In the genomic region with DNA sequence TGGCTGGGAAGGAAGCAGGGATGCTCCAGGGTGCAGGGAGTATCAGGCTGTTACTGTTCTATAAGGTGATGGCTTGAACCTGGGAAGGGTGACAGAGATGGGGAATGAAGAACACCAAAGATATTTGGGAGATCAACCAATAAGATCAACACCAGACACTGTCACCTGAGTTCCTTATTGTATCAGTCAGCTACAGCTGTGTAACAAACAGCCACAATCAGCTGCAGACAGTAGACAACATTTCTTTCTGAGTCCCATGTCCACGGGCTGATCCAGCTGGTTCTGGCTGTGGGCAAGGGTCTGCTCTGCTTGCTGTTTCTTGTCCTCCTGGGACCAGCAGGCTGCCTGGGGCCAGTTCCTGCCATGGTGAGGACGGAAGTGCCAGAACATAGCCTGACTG, we compare ENCODE assay signal across 14 cellular contexts. TPM values are rescaled to one million over a fixed set of nuclear protein-coding genes. Genes with fewer than 3 reads are reported as not detected.
DNase-seq lines count a peak whose midpoint lies in the region; ATAC-seq and TF ChIP-seq lines count a peak whose summit lies in the region.
"Had no signal": no experiment of that assay in that cellular context is flagged by ENCODE, and none has a peak within 500 bp of the region (broad histone marks: within the 10 kb centered on the region; RNA-seq: fewer than 3 reads in every experiment).

No MANE protein-coding gene starts in this region.

- DNase-seq in activated T-cell treated with anti-CD3 and anti-CD28 coated beads, Interleukin-2, amount 50 U/mL, for 24 hours = no peak
- DNase-seq in activated T-cell treated with anti-CD3 and anti-CD28 coated beads, Interleukin-2, amount 50 U/mL, for 4 hours = no peak
- no peak for DNase-seq in natural killer cell treated with Interleukin-12 subunit alpha and Interleukin-12 subunit beta and Interleukin-15 and Interleukin-18, amount 100 ng/mL, for 72 hours (ENCODE audit: low spot score)
- no peak for DNase-seq in natural killer cell
- no peak for DNase-seq in glutamatergic neuron
- no peak for DNase-seq in GM10248 (ENCODE audit: extremely low spot score)
- DNase-seq in hippocampal formation (lab: John Stamatoyannopoulos, UW) = no peak
- DNase-seq: Caco-2; CD4-positive, CD25-positive, alpha-beta regulatory T cell; CD8-positive, alpha-beta T cell; DMS153; DND-41; GOT3 had no signal

- H3K4me1 Mint-ChIP-seq in activated T-cell treated with anti-CD3 and anti-CD28 coated beads, Interleukin-2, amount 50 U/mL, for 24 hours (ENCODE audit: low read depth) = no peaks in the 10 kb centered on the region
- peaks cover 1% of the 10 kb centered on the region for H3K4me1 Mint-ChIP-seq in activated T-cell treated with anti-CD3 and anti-CD28 coated beads, Interleukin-2, amount 50 U/mL, for 4 hours (ENCODE audit: low read depth)
- peaks cover 14 to 26% of the 10 kb centered on the region in 2 donors for H3K4me1 Mint-ChIP-seq in natural killer cell treated with Interleukin-12 subunit alpha and Interleukin-12 subunit beta and Interleukin-15 and Interleukin-18, amount 100 ng/mL, for 72 hours (ENCODE audit: low read depth in 2 of 2)
- peaks cover 4 to 10% of the 10 kb centered on the region in 2 donors for H3K4me1 Mint-ChIP-seq in natural killer cell
- peaks cover 19% of the 10 kb centered on the region for H3K4me1 Mint-ChIP-seq in glutamatergic neuron (ENCODE audit: low read depth, unreplicated experiment)

- no peaks in the 10 kb centered on the region for H3K9me3 Mint-ChIP-seq in activated T-cell treated with anti-CD3 and anti-CD28 coated beads, Interleukin-2, amount 50 U/mL, for 24 hours
- peaks cover 3% of the 10 kb centered on the region for H3K9me3 Mint-ChIP-seq in activated T-cell treated with anti-CD3 and anti-CD28 coated beads, Interleukin-2, amount 50 U/mL, for 4 hours
- H3K9me3 Mint-ChIP-seq in natural killer cell treated with Interleukin-12 subunit alpha and Interleukin-12 subunit beta and Interleukin-15 and Interleukin-18, amount 100 ng/mL, for 72 hours = no peaks in the 10 kb centered on the region
- H3K9me3 Mint-ChIP-seq in natural killer cell (no peaks in the 10 kb centered on the region), glutamatergic neuron (ENCODE audit: unreplicated experiment) (peaks cover 17% of the 10 kb centered on the region)
- H3K9me3 Mint-ChIP-seq: CD8-positive, alpha-beta T cell had no signal

- CTCF ChIA-PET in GM10248 (lab: Yijun Ruan, JAX) = interaction anchor here (1.2 kb wide), 2 partner anchors 75 to 111 kb away, joined by 3 read pairs; no protein-coding TSS in a partner anchor

- no peak for TF ChIP-seq CTCF in natural killer cell (IDR thresholded peaks at IDR 0.05)
- no peak for TF ChIP-seq CTCF in glutamatergic neuron (IDR thresholded peaks at IDR 0.05; ENCODE audit: partially characterized antibody, unreplicated experiment)
- TF ChIP-seq CTCF in GM10248 (IDR thresholded peaks at IDR 0.05; ENCODE audit: control extremely low read depth, extremely low read depth, low read depth, missing control alignments) = no peak

- H3K36me3 Mint-ChIP-seq in activated T-cell treated with anti-CD3 and anti-CD28 coated beads, Interleukin-2, amount 50 U/mL, for 24 hours (ENCODE audit: low read depth) = no peaks in the 10 kb centered on the region
- no peaks in the 10 kb centered on the region for H3K36me3 Mint-ChIP-seq in activated T-cell treated with anti-CD3 and anti-CD28 coated beads, Interleukin-2, amount 50 U/mL, for 4 hours (ENCODE audit: insufficient read depth)
- no peaks in the 10 kb centered on the region for H3K36me3 Mint-ChIP-seq in natural killer cell treated with Interleukin-12 subunit alpha and Interleukin-12 subunit beta and Interleukin-15 and Interleukin-18, amount 100 ng/mL, for 72 hours
- H3K36me3 Mint-ChIP-seq in natural killer cell (no peaks in the 10 kb centered on the region), glutamatergic neuron (ENCODE audit: unreplicated experiment) (peaks cover 5% of the 10 kb centered on the region)
- H3K36me3 Mint-ChIP-seq: CD4-positive, CD25-positive, alpha-beta regulatory T cell; CD8-positive, alpha-beta T cell had no signal

- POLR2A ChIA-PET in GM10248 (lab: Yijun Ruan, JAX) = no interaction called here

- peaks cover 5% of the 10 kb centered on the region for H3K27me3 Mint-ChIP-seq in activated T-cell treated with anti-CD3 and anti-CD28 coated beads, Interleukin-2, amount 50 U/mL, for 24 hours
- peaks cover 8% of the 10 kb centered on the region for H3K27me3 Mint-ChIP-seq in activated T-cell treated with anti-CD3 and anti-CD28 coated beads, Interleukin-2, amount 50 U/mL, for 4 hours (ENCODE audit: low read depth)
- H3K27me3 Mint-ChIP-seq in natural killer cell treated with Interleukin-12 subunit alpha and Interleukin-12 subunit beta and Interleukin-15 and Interleukin-18, amount 100 ng/mL, for 72 hours = no peaks in the 10 kb centered on the region
- H3K27me3 Mint-ChIP-seq in natural killer cell (ENCODE audit: low read depth in 2 of 2) = no peaks in the 10 kb centered on the region
- peaks cover 13% of the 10 kb centered on the region for H3K27me3 Mint-ChIP-seq in glutamatergic neuron (ENCODE audit: unreplicated experiment)

- ATAC-seq in activated T-cell treated with anti-CD3 and anti-CD28 coated beads, Interleukin-2, amount 50 U/mL, for 4 hours = no peak
- no peak for ATAC-seq in natural killer cell treated with Interleukin-12 subunit alpha and Interleukin-12 subunit beta and Interleukin-15 and Interleukin-18, amount 100 ng/mL, for 72 hours
- ATAC-seq in natural killer cell = no peak
- ATAC-seq: CD8-positive, alpha-beta T cell had no signal

- peak overlapping the region; percentile 50 for H3K27ac Mint-ChIP-seq in activated T-cell treated with anti-CD3 and anti-CD28 coated beads, Interleukin-2, amount 50 U/mL, for 24 hours
- H3K27ac Mint-ChIP-seq in natural killer cell treated with Interleukin-12 subunit alpha and Interleukin-12 subunit beta and Interleukin-15 and Interleukin-18, amount 100 ng/mL, for 72 hours = peak overlapping the region; percentile 7 to 66
- H3K27ac Mint-ChIP-seq in natural killer cell = no peak overlapping the region
- H3K27ac Mint-ChIP-seq in glutamatergic neuron (ENCODE audit: unreplicated experiment) = peak overlapping the region; percentile 87
- H3K27ac Mint-ChIP-seq: B cell; CD8-positive, alpha-beta T cell had no signal

- intact Hi-C loops in natural killer cell (cut with micrococcal nuclease) = no loop called here

- H3K4me3 Mint-ChIP-seq in activated T-cell treated with anti-CD3 and anti-CD28 coated beads, Interleukin-2, amount 50 U/mL, for 24 hours = no peak overlapping the region
- no peak overlapping the region for H3K4me3 Mint-ChIP-seq in activated T-cell treated with anti-CD3 and anti-CD28 coated beads, Interleukin-2, amount 50 U/mL, for 4 hours
- no peak overlapping the region for H3K4me3 Mint-ChIP-seq in natural killer cell treated with Interleukin-12 subunit alpha and Interleukin-12 subunit beta and Interleukin-15 and Interleukin-18, amount 100 ng/mL, for 72 hours
- H3K4me3 Mint-ChIP-seq in natural killer cell = no peak overlapping the region
- no peak overlapping the region for H3K4me3 Mint-ChIP-seq in glutamatergic neuron (ENCODE audit: unreplicated experiment)
- H3K4me3 Mint-ChIP-seq: B cell; CD8-positive, alpha-beta T cell had no signal

RNA-seq across cellular contexts. Expression of a gene that starts 31.3 kb away (rescaled TPM):
- total RNA-seq in activated T-cell treated with anti-CD3 and anti-CD28 coated beads, Interleukin-2, amount 50 U/mL, for 4 hours = 10 to 100 TPM; 36.5 to 49.3 (median 48.2) TPM
- total RNA-seq in natural killer cell treated with Interleukin-12 subunit alpha and Interleukin-12 subunit beta and Interleukin-15 and Interleukin-18, amount 100 ng/mL, for 72 hours = 10 to 100 TPM; 42.9 to 88.3 TPM
- total RNA-seq in natural killer cell (1 to 10 TPM in 2 of 3 donors, under 1 TPM in 1; 0.59 to 1.4 (median 1.1) TPM), glutamatergic neuron (ENCODE audit: unreplicated experiment) (26.5 TPM)

Comparison
In these comparisons a context has a peak if more than half of its experiments do, and no peak if none do; other contexts are left out.
1. H3K27ac Mint-ChIP-seq: peak in activated T-cell treated with anti-CD3 and anti-CD28 coated beads, Interleukin-2, amount 50 U/mL, for 24 hours (single experiment), natural killer cell treated with Interleukin-12 subunit alpha and Interleukin-12 subunit beta and Interleukin-15 and Interleukin-18, amount 100 ng/mL, for 72 hours (2 of 2) and glutamatergic neuron (single experiment); none in natural killer cell (0 of 2).
2. RNA of a gene that starts 31.3 kb away (total RNA-seq): 42.9 to 88.3 TPM in natural killer cell treated with Interleukin-12 subunit alpha and Interleukin-12 subunit beta and Interleukin-15 and Interleukin-18, amount 100 ng/mL, for 72 hours, 36.5 to 49.3 TPM in activated T-cell treated with anti-CD3 and anti-CD28 coated beads, Interleukin-2, amount 50 U/mL, for 4 hours and 26.5 TPM in glutamatergic neuron (single experiment); 0.59 to 1.4 TPM in natural killer cell; every median in the first group is over 10 times any median in the second.